In the genomic region with DNA sequence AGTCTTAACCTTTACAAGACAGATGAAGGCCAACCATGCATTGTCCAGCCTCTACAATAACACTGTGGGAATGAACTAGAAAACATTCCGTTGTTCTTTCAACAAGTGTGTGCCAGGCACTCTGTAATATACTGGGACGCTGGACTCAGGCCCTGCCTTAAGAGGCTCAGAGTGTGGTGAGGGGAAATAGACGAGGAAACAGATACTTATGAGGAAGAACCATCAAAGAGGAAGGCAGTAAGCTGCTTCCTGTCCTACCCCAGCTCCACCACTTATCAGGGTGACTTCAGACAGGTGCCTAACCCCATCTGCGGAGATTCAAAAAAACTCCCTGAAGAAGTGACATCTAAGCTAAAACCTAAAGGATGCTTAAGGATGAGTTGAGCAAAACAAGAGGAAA, we compare ENCODE assay signal across 2 cellular contexts.
TF ChIP-seq lines count a peak whose summit lies in the region.

No MANE protein-coding gene starts in this region.

TF ChIP-seq in HEK293, 187 proteins besides CTCF, POLR2A, EP300 and RAD21 (continued from another document):
- TF ChIP-seq ZNF280D (tag by site-specific recombination; IDR thresholded peaks at IDR 0.05) (no peak), ZNF558 (tag by site-specific recombination; IDR thresholded peaks at IDR 0.05) (no peak)
TF ChIP-seq in HEK293: peak in this region for 2.

TF ChIP-seq in GM12878, 131 proteins besides CTCF, POLR2A, EP300 and RAD21 (continued from another document):
- TF ChIP-seq, protein P1, sequence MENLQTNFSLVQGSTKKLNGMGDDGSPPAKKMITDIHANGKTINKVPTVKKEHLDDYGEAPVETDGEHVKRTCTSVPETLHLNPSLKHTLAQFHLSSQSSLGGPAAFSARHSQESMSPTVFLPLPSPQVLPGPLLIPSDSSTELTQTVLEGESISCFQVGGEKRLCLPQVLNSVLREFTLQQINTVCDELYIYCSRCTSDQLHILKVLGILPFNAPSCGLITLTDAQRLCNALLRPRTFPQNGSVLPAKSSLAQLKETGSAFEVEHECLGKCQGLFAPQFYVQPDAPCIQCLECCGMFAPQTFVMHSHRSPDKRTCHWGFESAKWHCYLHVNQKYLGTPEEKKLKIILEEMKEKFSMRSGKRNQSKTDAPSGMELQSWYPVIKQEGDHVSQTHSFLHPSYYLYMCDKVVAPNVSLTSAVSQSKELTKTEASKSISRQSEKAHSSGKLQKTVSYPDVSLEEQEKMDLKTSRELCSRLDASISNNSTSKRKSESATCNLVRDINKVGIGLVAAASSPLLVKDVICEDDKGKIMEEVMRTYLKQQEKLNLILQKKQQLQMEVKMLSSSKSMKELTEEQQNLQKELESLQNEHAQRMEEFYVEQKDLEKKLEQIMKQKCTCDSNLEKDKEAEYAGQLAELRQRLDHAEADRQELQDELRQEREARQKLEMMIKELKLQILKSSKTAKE (IDR thresholded peaks at IDR 0.05; ENCODE audit: low read depth, poor library complexity, severe bottlenecking): no peak
- TF ChIP-seq MEF2A (IDR thresholded peaks at IDR 0.05; ENCODE audit: insufficient read depth, low read depth, low read length): no peak
